19 cellular contexts compared by ENCODE assay signal in the genomic region with DNA sequence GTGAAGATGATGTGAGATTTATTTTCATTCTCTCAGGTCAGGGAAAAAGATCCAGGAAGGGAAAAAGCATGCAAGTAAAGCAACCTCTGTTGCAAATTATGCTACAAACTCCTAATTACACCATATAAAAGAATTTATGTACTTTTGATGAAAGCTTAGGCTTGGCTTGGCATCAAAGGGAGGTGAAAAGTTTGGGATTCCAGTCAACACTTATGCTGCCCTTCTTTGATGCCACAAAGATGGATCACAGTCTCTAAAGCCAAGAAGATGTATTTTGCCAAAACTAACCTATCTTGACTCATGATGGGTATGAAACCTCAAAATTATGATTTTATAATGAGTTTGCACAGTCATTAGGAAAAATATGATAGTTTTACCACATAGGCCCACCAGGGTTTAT.
A peak's percentile ranks its signal among the peaks of the same experiment; 100 is the strongest.
DNase-seq lines count a peak whose midpoint lies in the region; ATAC-seq and TF ChIP-seq lines count a peak whose summit lies in the region.
"Had no signal": no experiment of that assay in that cellular context is flagged by ENCODE, and none has a peak within 500 bp of the region (broad histone marks: within the 10 kb centered on the region; RNA-seq: fewer than 3 reads in every experiment).

No MANE protein-coding gene starts in this region.

- H3K36me3 ChIP-seq in neutrophil = no peaks in the 10 kb centered on the region
- H3K36me3 ChIP-seq: BLaER1 treated with 17β-estradiol and CSF1 and Interleukin-3, amounts not matched to agents 10 nM and 100 nM had no signal

- H3K4me1 Mint-ChIP-seq in stimulated activated naive CD8-positive, alpha-beta T cell treated with anti-CD3 and anti-CD28 coated beads, Interleukin-15, Interleukin-2, amounts not matched to agents 100 ng/mL and 50 ng/mL, for 24 hours (ENCODE audit: low read depth) = peaks cover 41% of the 10 kb centered on the region
- peaks cover 20% of the 10 kb centered on the region for H3K4me1 Mint-ChIP-seq in stimulated activated naive CD8-positive, alpha-beta T cell treated with anti-CD3 and anti-CD28 coated beads, Interleukin-15, amount 100 ng/mL, for 72 hours

- H3K27me3 ChIP-seq in neutrophil = no peaks in the 10 kb centered on the region
- H3K27me3 ChIP-seq: BLaER1 treated with 17β-estradiol and CSF1 and Interleukin-3, amounts not matched to agents 10 nM and 100 nM had no signal

- peaks cover 32 to 54% of the 10 kb centered on the region in 2 experiments for H3K4me1 ChIP-seq in neutrophil (ENCODE audit: control insufficient read depth in 1 of 2, insufficient read depth in 1 of 2, low read depth in 1 of 2, low read length in 1 of 2)

- ATAC-seq in stimulated activated naive CD8-positive, alpha-beta T cell treated with anti-CD3 and anti-CD28 coated beads, Interleukin-15, amount 100 ng/mL, for 72 hours = no peak
- no peak for ATAC-seq in HG03457 (IDR thresholded peaks at IDR 0.05; ENCODE audit: unreplicated experiment)
- ATAC-seq in GM21381 (IDR thresholded peaks at IDR 0.05; ENCODE audit: unreplicated experiment) = no peak
- ATAC-seq: HCT116 had no signal

- H3K27ac Mint-ChIP-seq in stimulated activated naive CD8-positive, alpha-beta T cell treated with anti-CD3 and anti-CD28 coated beads, Interleukin-15, Interleukin-2, amounts not matched to agents 100 ng/mL and 50 ng/mL, for 24 hours = peak overlapping the region; percentile 3
- no peak overlapping the region for H3K27ac Mint-ChIP-seq in stimulated activated naive CD8-positive, alpha-beta T cell treated with anti-CD3 and anti-CD28 coated beads, Interleukin-15, amount 100 ng/mL, for 72 hours
- H3K27ac Mint-ChIP-seq: B cell, HFFc6 had no signal

- in situ Hi-C loops in astrocyte of the cerebellum (cut with HindIII; ENCODE audit: low sequenced_read_pairs) = no loop called here

- no peak overlapping the region for H3K4me3 Mint-ChIP-seq in stimulated activated naive CD8-positive, alpha-beta T cell treated with anti-CD3 and anti-CD28 coated beads, Interleukin-15, Interleukin-2, amounts not matched to agents 100 ng/mL and 50 ng/mL, for 24 hours
- H3K4me3 Mint-ChIP-seq in stimulated activated naive CD8-positive, alpha-beta T cell treated with anti-CD3 and anti-CD28 coated beads, Interleukin-15, amount 100 ng/mL, for 72 hours = no peak overlapping the region
- H3K4me3 Mint-ChIP-seq: B cell; CD8-positive, alpha-beta memory T cell; HFFc6 had no signal

- no peaks in the 10 kb centered on the region for H3K36me3 Mint-ChIP-seq in stimulated activated naive CD8-positive, alpha-beta T cell treated with anti-CD3 and anti-CD28 coated beads, Interleukin-15, Interleukin-2, amounts not matched to agents 100 ng/mL and 50 ng/mL, for 24 hours (ENCODE audit: low read depth)
- H3K36me3 Mint-ChIP-seq: CD8-positive, alpha-beta memory T cell had no signal

- no peaks in the 10 kb centered on the region for H3K9me3 ChIP-seq in neutrophil
- H3K9me3 ChIP-seq: BLaER1 treated with 17β-estradiol and CSF1 and Interleukin-3, amounts not matched to agents 10 nM and 100 nM had no signal

- TF ChIP-seq CTCF in astrocyte of the cerebellum (IDR thresholded peaks at IDR 0.05; ENCODE audit: low read depth, low read length, missing control alignments) (no peak), neutrophil (IDR thresholded peaks at IDR 0.05) (no peak)

- H3K4me3 ChIP-seq in astrocyte of the cerebellum (ENCODE audit: low read depth, low read length) = no peak overlapping the region
- no peak overlapping the region for H3K4me3 ChIP-seq in neutrophil (ENCODE audit: low read depth in 1 of 2, low read length in 1 of 2)
- H3K4me3 ChIP-seq: BLaER1 treated with 17β-estradiol and CSF1 and Interleukin-3, amounts not matched to agents 10 nM and 100 nM had no signal

- DNase-seq in stimulated activated naive CD8-positive, alpha-beta T cell treated with anti-CD3 and anti-CD28 coated beads, Interleukin-15, amount 100 ng/mL, for 72 hours = no peak
- DNase-seq in astrocyte of the cerebellum (ENCODE audit: low read depth) = peak; percentile 19
- DNase-seq in NCI-H1105 treated with DMSO at 0.1 percent for 48 hours (lab: John Stamatoyannopoulos, UW) = no peak
- DNase-seq: CD8-positive, alpha-beta memory T cell; COR-L47; DMS 273 treated with DMSO at 0.1 percent for 48 hours; DMS53; DND-41; EL; GOT3; H7; HFFc6 had no signal

- H3K27me3 Mint-ChIP-seq in stimulated activated naive CD8-positive, alpha-beta T cell treated with anti-CD3 and anti-CD28 coated beads, Interleukin-15, Interleukin-2, amounts not matched to agents 100 ng/mL and 50 ng/mL, for 24 hours = no peaks in the 10 kb centered on the region
- H3K27me3 Mint-ChIP-seq in stimulated activated naive CD8-positive, alpha-beta T cell treated with anti-CD3 and anti-CD28 coated beads, Interleukin-15, amount 100 ng/mL, for 72 hours = no peaks in the 10 kb centered on the region
- H3K27me3 Mint-ChIP-seq: B cell; CD8-positive, alpha-beta memory T cell had no signal

- no peaks in the 10 kb centered on the region for H3K9me3 Mint-ChIP-seq in stimulated activated naive CD8-positive, alpha-beta T cell treated with anti-CD3 and anti-CD28 coated beads, Interleukin-15, Interleukin-2, amounts not matched to agents 100 ng/mL and 50 ng/mL, for 24 hours
- H3K9me3 Mint-ChIP-seq in stimulated activated naive CD8-positive, alpha-beta T cell treated with anti-CD3 and anti-CD28 coated beads, Interleukin-15, amount 100 ng/mL, for 72 hours = no peaks in the 10 kb centered on the region
- H3K9me3 Mint-ChIP-seq: CD8-positive, alpha-beta memory T cell; HFFc6 had no signal

- peak overlapping the region; percentile 42 for H3K27ac ChIP-seq in neutrophil
- H3K27ac ChIP-seq: BLaER1 treated with 17β-estradiol and CSF1 and Interleukin-3, amounts not matched to agents 10 nM and 100 nM had no signal
